23 cellular contexts compared by ENCODE assay signal in genomic region chr6:52415333-52415732, GRCh38. TPM values are rescaled to one million over a fixed set of nuclear protein-coding genes. Genes with fewer than 3 reads are reported as not detected.
DNase-seq lines count a peak whose midpoint lies in the region; ATAC-seq and TF ChIP-seq lines count a peak whose summit lies in the region.
"Had no signal": no experiment of that assay in that cellular context is flagged by ENCODE, and none has a peak within 500 bp of the region (broad histone marks: within the 10 kb centered on the region; RNA-seq: fewer than 3 reads in every experiment).

No MANE protein-coding gene starts in this region.

- H3K27me3 ChIP-seq in Loucy (ENCODE audit: insufficient read depth, low read length, poor library complexity, severe bottlenecking) (no peaks in the 10 kb centered on the region), skeletal muscle satellite cell (ENCODE audit: control insufficient read depth, insufficient read depth, low read length) (no peaks in the 10 kb centered on the region)
- H3K27me3 ChIP-seq: BLaER1, body of pancreas had no signal

- H3K4me1 Mint-ChIP-seq in activated T-cell treated with anti-CD3 and anti-CD28 coated beads, Interleukin-2, amount 50 U/mL, for 72 hours (ENCODE audit: low read depth): peaks cover 24% of the 10 kb centered on the region
- peaks cover 21% of the 10 kb centered on the region for H3K4me1 Mint-ChIP-seq in activated T-cell treated with anti-CD3 and anti-CD28 coated beads, Interleukin-2, amount 50 U/mL, for 4 hours (ENCODE audit: low read depth)
- peaks cover 28% of the 10 kb centered on the region for H3K4me1 Mint-ChIP-seq in activated naive CD8-positive, alpha-beta T cell treated with anti-CD3 and anti-CD28 coated beads, Interleukin-2, amount 10 ng/mL, durations not matched to agents 7 days and 5 days

- H3K4me1 ChIP-seq in Loucy (ENCODE audit: insufficient read depth, low read length, poor library complexity, severe bottlenecking): peaks cover 43% of the 10 kb centered on the region
- H3K4me1 ChIP-seq in skeletal muscle satellite cell (ENCODE audit: control insufficient read depth, insufficient read depth, low read length): peaks cover 52% of the 10 kb centered on the region

- peaks cover 11% of the 10 kb centered on the region; the same call in 1 of the 2 replicates for H3F3A ChIP-seq in Loucy (ENCODE audit: low read depth)

- no peak overlapping the region; the same call in 1 of the 2 replicates for H2AFZ ChIP-seq in Loucy (ENCODE audit: low read length)

- H3K79me2 ChIP-seq in Loucy (ENCODE audit: insufficient read depth, low read length): no peaks in the 10 kb centered on the region

- H3K9me2 ChIP-seq in Loucy (replicated peaks; ENCODE audit: low read depth, low read length): no peaks in the 10 kb centered on the region

- no peak for DNase-seq in activated T-cell treated with anti-CD3 and anti-CD28 coated beads, Interleukin-2, amount 50 U/mL, for 72 hours
- no peak for DNase-seq in activated T-cell treated with anti-CD3 and anti-CD28 coated beads, Interleukin-2, amount 50 U/mL, for 4 hours
- DNase-seq in activated naive CD8-positive, alpha-beta T cell treated with anti-CD3 and anti-CD28 coated beads, Interleukin-2, amount 10 ng/mL, durations not matched to agents 7 days and 5 days: no peak
- no peak for DNase-seq in activated CD8-positive, alpha-beta memory T cell treated with anti-CD3 and anti-CD28 coated beads, Interleukin-2, amount 50 U/mL, for 48 hours
- DNase-seq in SW 1271 (lab: John Stamatoyannopoulos, UW): no peak
- no peak for DNase-seq in sciatic nerve (ENCODE audit: low spot score)
- DNase-seq: activated CD4-positive, alpha-beta T cell treated with anti-CD3 and anti-CD28 coated beads for 48 hours; body of pancreas; COR-L47; GDM1; GOT3; heart right ventricle; NCI-H1092 treated with DMSO at 0.1 percent for 48 hours; NCI-H2029 treated with DMSO at 0.1 percent for 48 hours; NCI-H2227 treated with DMSO at 0.1 percent for 48 hours; nucleus accumbens; SHP77 treated with DMSO at 0.1 percent for 48 hours; stimulated activated CD4-positive, alpha-beta T cell treated with anti-CD3 and anti-CD28 coated beads, Interleukin-1b, Interleukin-23, amount 100 ng/mL, for 48 hours; substantia nigra; upper lobe of right lung had no signal

- intact Hi-C loops in sciatic nerve (cut with DNase I): no loop called here

- H3K27me3 Mint-ChIP-seq in activated T-cell treated with anti-CD3 and anti-CD28 coated beads, Interleukin-2, amount 50 U/mL, for 72 hours (ENCODE audit: low read depth): no peaks in the 10 kb centered on the region
- H3K27me3 Mint-ChIP-seq in activated T-cell treated with anti-CD3 and anti-CD28 coated beads, Interleukin-2, amount 50 U/mL, for 4 hours (ENCODE audit: low read depth): no peaks in the 10 kb centered on the region
- H3K27me3 Mint-ChIP-seq in activated naive CD8-positive, alpha-beta T cell treated with anti-CD3 and anti-CD28 coated beads, Interleukin-2, amount 10 ng/mL, durations not matched to agents 7 days and 5 days: no peaks in the 10 kb centered on the region

- H3K4me3 Mint-ChIP-seq in activated T-cell treated with anti-CD3 and anti-CD28 coated beads, Interleukin-2, amount 50 U/mL, for 72 hours: peak overlapping the region in 1 of 2 donors; percentile 45
- H3K4me3 Mint-ChIP-seq in activated T-cell treated with anti-CD3 and anti-CD28 coated beads, Interleukin-2, amount 50 U/mL, for 4 hours: no peak overlapping the region
- H3K4me3 Mint-ChIP-seq in activated naive CD8-positive, alpha-beta T cell treated with anti-CD3 and anti-CD28 coated beads, Interleukin-2, amount 10 ng/mL, durations not matched to agents 7 days and 5 days: peak overlapping the region; percentile 23

- H3K4me2 ChIP-seq in Loucy (ENCODE audit: low read depth, low read length, poor library complexity, severe bottlenecking): peak overlapping the region; percentile 25
- no peak overlapping the region for H3K4me2 ChIP-seq in skeletal muscle satellite cell (ENCODE audit: low read length)
- H3K4me2 ChIP-seq: BLaER1 had no signal

- no peaks in the 10 kb centered on the region for H3K36me3 Mint-ChIP-seq in activated T-cell treated with anti-CD3 and anti-CD28 coated beads, Interleukin-2, amount 50 U/mL, for 72 hours (ENCODE audit: insufficient read depth in 2 of 2)
- no peaks in the 10 kb centered on the region for H3K36me3 Mint-ChIP-seq in activated T-cell treated with anti-CD3 and anti-CD28 coated beads, Interleukin-2, amount 50 U/mL, for 4 hours (ENCODE audit: insufficient read depth)
- no peaks in the 10 kb centered on the region for H3K36me3 Mint-ChIP-seq in activated naive CD8-positive, alpha-beta T cell treated with anti-CD3 and anti-CD28 coated beads, Interleukin-2, amount 10 ng/mL, durations not matched to agents 7 days and 5 days

- peak overlapping the region; percentile 11 for H3K27ac Mint-ChIP-seq in activated T-cell treated with anti-CD3 and anti-CD28 coated beads, Interleukin-2, amount 50 U/mL, for 72 hours
- H3K27ac Mint-ChIP-seq in activated naive CD8-positive, alpha-beta T cell treated with anti-CD3 and anti-CD28 coated beads, Interleukin-2, amount 10 ng/mL, durations not matched to agents 7 days and 5 days: peak overlapping the region; percentile 76

- no peaks in the 10 kb centered on the region for H3K9me3 ChIP-seq in Loucy (ENCODE audit: insufficient read depth, low read depth, low read length)
- no peaks in the 10 kb centered on the region for H3K9me3 ChIP-seq in skeletal muscle satellite cell (replicated peaks; ENCODE audit: low read length)
- H3K9me3 ChIP-seq: BLaER1, body of pancreas, heart right ventricle, upper lobe of right lung had no signal

- POLR2A ChIA-PET in activated naive CD8-positive, alpha-beta T cell treated with anti-CD3 and anti-CD28 coated beads, Interleukin-2, amount 10 ng/mL, durations not matched to agents 7 days and 5 days (lab: Charles Lee): no interaction called here

- no peak for TF ChIP-seq CTCF in Loucy (conservative IDR thresholded peaks at IDR 0.05; ENCODE audit: low read length)

- H4K20me1 ChIP-seq in Loucy (ENCODE audit: insufficient read depth, low read length, poor library complexity, severe bottlenecking): no peaks in the 10 kb centered on the region
- H4K20me1 ChIP-seq: BLaER1 had no signal

- H3K36me3 ChIP-seq in Loucy (ENCODE audit: insufficient read depth, low read length) (no peaks in the 10 kb centered on the region), skeletal muscle satellite cell (ENCODE audit: insufficient read depth, low read length) (no peaks in the 10 kb centered on the region)
- H3K36me3 ChIP-seq: BLaER1, heart right ventricle, upper lobe of right lung had no signal

- no peaks in the 10 kb centered on the region for H3K9me3 Mint-ChIP-seq in activated T-cell treated with anti-CD3 and anti-CD28 coated beads, Interleukin-2, amount 50 U/mL, for 72 hours
- no peaks in the 10 kb centered on the region for H3K9me3 Mint-ChIP-seq in activated T-cell treated with anti-CD3 and anti-CD28 coated beads, Interleukin-2, amount 50 U/mL, for 4 hours
- H3K9me3 Mint-ChIP-seq in activated naive CD8-positive, alpha-beta T cell treated with anti-CD3 and anti-CD28 coated beads, Interleukin-2, amount 10 ng/mL, durations not matched to agents 7 days and 5 days: no peaks in the 10 kb centered on the region

- H3K9ac ChIP-seq in Loucy (ENCODE audit: low read depth, low read length, poor library complexity, severe bottlenecking): no peak overlapping the region
- peak overlapping the region; percentile 60 for H3K9ac ChIP-seq in skeletal muscle satellite cell (ENCODE audit: low read depth, low read length)
- H3K9ac ChIP-seq: BLaER1 had no signal

- no peak for ATAC-seq in activated T-cell treated with anti-CD3 and anti-CD28 coated beads, Interleukin-2, amount 50 U/mL, for 72 hours (replicated peaks in 1 of 2)
- ATAC-seq in activated T-cell treated with anti-CD3 and anti-CD28 coated beads, Interleukin-2, amount 50 U/mL, for 4 hours: no peak
- ATAC-seq in activated naive CD8-positive, alpha-beta T cell treated with anti-CD3 and anti-CD28 coated beads, Interleukin-2, amount 10 ng/mL, durations not matched to agents 7 days and 5 days (ENCODE audit: low read depth): no peak
- ATAC-seq in sciatic nerve: no peak
- ATAC-seq: body of pancreas, heart right ventricle, upper lobe of right lung had no signal

- no peak overlapping the region for H3K4me3 ChIP-seq in Loucy (ENCODE audit: low read length, poor library complexity, severe bottlenecking)
- H3K4me3 ChIP-seq in skeletal muscle satellite cell (ENCODE audit: low read length): no peak overlapping the region
- H3K4me3 ChIP-seq: BLaER1, body of pancreas, heart right ventricle, upper lobe of right lung had no signal

RNA-seq across cellular contexts. Expression of gene EFHC1, which starts 4.8 kb away (rescaled TPM):
- 1 to 10 TPM; 4.6 to 5.1 TPM for total RNA-seq in activated T-cell treated with anti-CD3 and anti-CD28 coated beads, Interleukin-2, amount 50 U/mL, for 72 hours
- 1 to 10 TPM; 1.2 to 1.9 (median 1.8) TPM for total RNA-seq in activated T-cell treated with anti-CD3 and anti-CD28 coated beads, Interleukin-2, amount 50 U/mL, for 4 hours
- total RNA-seq in activated naive CD8-positive, alpha-beta T cell treated with anti-CD3 and anti-CD28 coated beads, Interleukin-2, amount 10 ng/mL, durations not matched to agents 7 days and 5 days: 1 to 10 TPM; 4.2 to 5.1 TPM
- total RNA-seq in skeletal muscle satellite cell (2012; rRNA removed): 13.7 and 15.7 TPM in 2 replicates
- 38.7 TPM for total RNA-seq in sciatic nerve

RNA-seq across cellular contexts. Expression of gene PAQR8, which starts 53.4 kb away (rescaled TPM):
- total RNA-seq in activated T-cell treated with anti-CD3 and anti-CD28 coated beads, Interleukin-2, amount 50 U/mL, for 72 hours: 10 to 100 TPM; 14.6 to 21.0 TPM
- 1 to 10 TPM; 1.4 to 3.4 (median 2.6) TPM for total RNA-seq in activated T-cell treated with anti-CD3 and anti-CD28 coated beads, Interleukin-2, amount 50 U/mL, for 4 hours
- total RNA-seq in activated naive CD8-positive, alpha-beta T cell treated with anti-CD3 and anti-CD28 coated beads, Interleukin-2, amount 10 ng/mL, durations not matched to agents 7 days and 5 days: 10 to 100 TPM; 25.7 to 26.4 TPM
- 2.0 and 3.0 TPM in 2 replicates for total RNA-seq in skeletal muscle satellite cell (2012; rRNA removed)
- 24.3 TPM for total RNA-seq in sciatic nerve
